In the genomic region with DNA sequence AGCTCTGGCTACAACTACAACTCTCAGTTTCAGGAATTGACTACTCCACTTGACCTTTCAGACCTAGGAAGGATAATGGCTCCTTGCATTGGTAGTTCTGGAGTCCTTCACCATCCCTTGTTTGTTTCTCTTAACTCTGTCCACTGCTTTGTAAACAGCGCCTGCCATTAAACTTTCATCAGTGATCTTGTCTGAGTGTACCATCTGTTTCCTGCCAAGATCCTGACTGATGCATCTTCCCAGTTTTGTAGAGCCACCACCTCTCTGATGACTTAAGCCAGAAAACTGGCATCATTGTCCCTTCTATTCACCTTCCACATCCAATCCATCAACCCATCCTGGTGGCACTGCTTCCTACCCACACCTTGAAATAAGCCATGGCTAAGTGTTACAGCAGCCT, we compare ENCODE assay signal across 28 cellular contexts.
"Had no signal": no experiment of that assay in that cellular context is flagged by ENCODE, and none has a peak within 500 bp of the region (broad histone marks: within the 10 kb centered on the region; RNA-seq: fewer than 3 reads in every experiment).

No MANE protein-coding gene starts in this region.

- H3K27me3 Mint-ChIP-seq: IgD-negative memory B cell had no signal

- H3K9me3 Mint-ChIP-seq: IgD-negative memory B cell had no signal

- H3K4me3 ChIP-seq: K562, MG63, PC-9, Peyer's patch, SJCRH30 had no signal

- ATAC-seq: K562, Right ventricle myocardium inferior, SK-N-SH treated with all-trans-retinoic acid at 6 μM for 48 hours had no signal

- DNase-seq: Kasumi-1; MG63; NCI-H1092; NCI-H1105 treated with DMSO at 0.1 percent for 48 hours; NCI-H1417 treated with DMSO at 0.1 percent for 48 hours; NCI-H146; NCI-H1694 treated with DMSO at 0.1 percent for 48 hours; NCI-H1930; NCI-H2081; NCI-H2107; NCI-H2227 treated with DMSO at 0.1 percent for 48 hours; NCI-H510A; NCI-H524 treated with DMSO at 0.1 percent for 48 hours; NCI-H69; NCI-H774; NK-92 treated with Interleukin-12 subunit alpha and Interleukin-12 subunit beta, amount 100 ng/mL, for 24 hours; OCI-M1; PC-9; Peyer's patch; SHP77 treated with DMSO at 0.1 percent for 48 hours; SJCRH30 had no signal

- H3K9ac ChIP-seq: KMS-11 had no signal

- FAIRE-seq: HTR-8/SVneo, K562 had no signal

- H3K27ac Mint-ChIP-seq: IgD-negative memory B cell had no signal

- H3K36me3 ChIP-seq: MG63, Peyer's patch, SJCRH30 had no signal

- H3K4me1 Mint-ChIP-seq: IgD-negative memory B cell had no signal

- H2AFZ ChIP-seq: PC-9 had no signal

- H3K9me3 ChIP-seq: MG63, Peyer's patch, SJCRH30 had no signal

- H3K4me2 ChIP-seq: KMS-11, PC-9 had no signal

- H3K4me1 ChIP-seq: Peyer's patch, SJCRH30 had no signal

- H3K27me3 ChIP-seq: MG63, Peyer's patch had no signal

- H3K27ac ChIP-seq: HL-60, KMS-11, PC-9, Peyer's patch, SJCRH30 had no signal

- H3K4me3 Mint-ChIP-seq: IgD-negative memory B cell had no signal
